16 cellular contexts compared by ENCODE assay signal in genomic region chr17:17677299-17678040, GRCh38. TPM values are rescaled to one million over a fixed set of nuclear protein-coding genes. Genes with fewer than 3 reads are reported as not detected.
DNase-seq lines count a peak whose midpoint lies in the region; ATAC-seq, FAIRE-seq and TF ChIP-seq lines count a peak whose summit lies in the region.
"Had no signal": no experiment of that assay in that cellular context is flagged by ENCODE, and none has a peak within 500 bp of the region (broad histone marks: within the 10 kb centered on the region; RNA-seq: fewer than 3 reads in every experiment).

No MANE protein-coding gene starts in this region.

- H3K4me1 Mint-ChIP-seq in Calu3 (ENCODE audit: low read depth, unreplicated experiment) = peaks cover 34% of the 10 kb centered on the region
- peaks cover 33% of the 10 kb centered on the region for H3K4me1 Mint-ChIP-seq in stimulated activated effector memory CD8-positive, alpha-beta T cell treated with anti-CD3 and anti-CD28 coated beads, Interleukin-12 subunit alpha, Interleukin-12 subunit beta, amount 100 ng/mL, for 72 hours

- no peak for ATAC-seq in stimulated activated effector memory CD8-positive, alpha-beta T cell treated with anti-CD3 and anti-CD28 coated beads, Interleukin-12 subunit alpha, Interleukin-12 subunit beta, amount 100 ng/mL, for 72 hours
- no peak for ATAC-seq in GM21526 (IDR thresholded peaks at IDR 0.05; ENCODE audit: low FRiP score, unreplicated experiment)

- no peak overlapping the region for H3K4ac ChIP-seq in H1 (replicated peaks; ENCODE audit: insufficient read length, low read depth, low read length)

- H2AK5ac ChIP-seq in H1 (ENCODE audit: low read depth, low read length) = no peak overlapping the region

- peaks cover 35 to 82% (median 73%) of the 10 kb centered on the region in 4 experiments for H3K27me3 ChIP-seq in H1 (replicated peaks in 1 of 4; ENCODE audit: control insufficient read depth in 3 of 4, extremely low read depth in 1 of 4, insufficient read depth in 3 of 4, low read length in 3 of 4)

- H3K27ac ChIP-seq in OCI-LY7 (ENCODE audit: low read depth, low read length, poor library complexity, severe bottlenecking) (no peak overlapping the region), H1 (ENCODE audit: low read depth, low read length) (no peak overlapping the region)

- H2AFZ ChIP-seq in OCI-LY7 (ENCODE audit: low read length) = no peak overlapping the region; the same call in 1 of the 2 replicates
- no peak overlapping the region for H2AFZ ChIP-seq in H1 (ENCODE audit: low read length)

- no peak overlapping the region for H2BK15ac ChIP-seq in H1 (ENCODE audit: low read length)

- H3K79me1 ChIP-seq in H1 (ENCODE audit: low read depth, low read length) = no peaks in the 10 kb centered on the region

- no peak overlapping the region for H2BK120ac ChIP-seq in H1 (replicated peaks; ENCODE audit: low read depth, low read length)

- H3K79me2 ChIP-seq in OCI-LY7 (ENCODE audit: insufficient read depth, low read depth, low read length) (peaks cover 8% of the 10 kb centered on the region; the same call in 1 of the 2 replicates), H1 (ENCODE audit: control insufficient read depth in 1 of 2, insufficient read depth in 2 of 2, low read length in 2 of 2) (no peaks in the 10 kb centered on the region)

- H3K4me2 ChIP-seq in OCI-LY7 (ENCODE audit: low read length) (peak overlapping the region; percentile 57; the same call in 1 of the 2 replicates), H1 (ENCODE audit: insufficient read depth in 1 of 2, low read depth in 2 of 2, low read length in 2 of 2) (no peak overlapping the region)

- H4K5ac ChIP-seq in H1 (ENCODE audit: insufficient read length, low read depth, low read length) = no peak overlapping the region

- 81% methylated on average over 2 of the region's 2 CpGs; no CpG with 5 or more reads in 1 of the 2 experiments for WGBS in H1 (ENCODE audit: extremely low coverage in 1 of 2, insufficient coverage in 1 of 2, insufficient read length in 1 of 2, insufficient replicate concordance in 2 of 2, low coverage in 1 of 2, low lambda C conversion rate in 2 of 2, missing lambda C conversion rate in 1 of 2), 2 experiments

- no peak for FAIRE-seq in H1 (lab: Jason Lieb, UNC)
- FAIRE-seq: GM18507, RCC 7860 had no signal

- TF ChIP-seq EP300 in H1 (IDR thresholded peaks at IDR 0.05; ENCODE audit: borderline replicate concordance in 1 of 2, low read depth in 2 of 2, low read length in 2 of 2) = no peak

- H3K9me2 ChIP-seq in OCI-LY7 (ENCODE audit: insufficient read depth, low read length) = no peaks in the 10 kb centered on the region

- H2BK12ac ChIP-seq in H1 (ENCODE audit: low read depth, low read length) = no peak overlapping the region

- H3K27me3 Mint-ChIP-seq in Calu3 (ENCODE audit: unreplicated experiment) = no peaks in the 10 kb centered on the region

- BruUV-seq in Calu3 (replicated peaks; lab: Mats Ljungman, UMichigan) = no TSS peak
- BruUV-seq in OCI-LY7 (replicated peaks; lab: Mats Ljungman, UMichigan) = no TSS peak

- POLR2A ChIA-PET in OCI-LY7 (lab: Charles Lee) (interaction anchor here (0.6 kb wide), 1 partner anchor 34 kb away, joined by 3 read pairs; no protein-coding TSS in a partner anchor), H1 (lab: Charles Lee; ENCODE audit: partially characterized antibody) (interaction anchor here (1.2 kb wide), 1 partner anchor 41 kb away, joined by 3 read pairs; no protein-coding TSS in a partner anchor)

- no peak overlapping the region for H4K91ac ChIP-seq in H1 (replicated peaks; ENCODE audit: insufficient read length, low read length)

- no peaks in the 10 kb centered on the region for H4K20me1 ChIP-seq in OCI-LY7 (ENCODE audit: insufficient read depth, low read length)
- H4K20me1 ChIP-seq in H1 (replicated peaks in 1 of 2; ENCODE audit: control insufficient read depth in 1 of 2, insufficient read depth in 2 of 2, low read length in 2 of 2) = peaks cover 1 to 4% of the 10 kb centered on the region in 2 experiments

- H3K4me3 ChIP-seq in OCI-LY7 (ENCODE audit: low read depth, low read length, poor library complexity, severe bottlenecking) (no peak overlapping the region), H1 (ENCODE audit: extremely low read depth in 1 of 4, insufficient read depth in 2 of 4, low read depth in 3 of 4, low read length in 4 of 4) (no peak overlapping the region)

- no peak overlapping the region for H4K8ac ChIP-seq in H1 (ENCODE audit: extremely low read depth, insufficient read depth, low read length)

- DNase-seq in Calu3 = no peak
- no peak for DNase-seq in OCI-LY7 (ENCODE audit: low spot score)
- no peak for DNase-seq in H1 (ENCODE audit: low read depth in 1 of 2, low spot score in 2 of 2)
- no peak for DNase-seq in stimulated activated effector memory CD8-positive, alpha-beta T cell treated with anti-CD3 and anti-CD28 coated beads, Interleukin-12 subunit alpha, Interleukin-12 subunit beta, amount 100 ng/mL, for 72 hours (ENCODE audit: low spot score in 2 of 2)
- no peak for DNase-seq in activated CD8-positive, alpha-beta memory T cell treated with anti-CD3 and anti-CD28 coated beads, Interleukin-2, amount 50 U/mL, for 4 hours
- no peak for DNase-seq in erythroblast (lab: John Stamatoyannopoulos, UW)
- DNase-seq: C1 segment of cervical spinal cord, COR-L47, NCI-H1105 treated with DMSO at 0.1 percent for 48 hours, NCI-H187 treated with DMSO at 0.1 percent for 48 hours, NCI-H2171 treated with DMSO at 0.1 percent for 48 hours, NCI-H774, SIG-M5 had no signal

- H2BK5ac ChIP-seq in H1 (ENCODE audit: low read depth, low read length) = no peak overlapping the region

- peak overlapping the region; percentile 62 for H3K27ac Mint-ChIP-seq in Calu3 (ENCODE audit: unreplicated experiment)
- peak overlapping the region; percentile 75 for H3K27ac Mint-ChIP-seq in stimulated activated effector memory CD8-positive, alpha-beta T cell treated with anti-CD3 and anti-CD28 coated beads, Interleukin-12 subunit alpha, Interleukin-12 subunit beta, amount 100 ng/mL, for 72 hours

- intact Hi-C loops in Calu3 (cut with micrococcal nuclease; ENCODE audit: unreplicated experiment) (no loop called here), OCI-LY7 (cut with micrococcal nuclease; ENCODE audit: unreplicated experiment) (no loop called here)

- H2BK20ac ChIP-seq in H1 (ENCODE audit: low read length) = no peak overlapping the region

- no peak overlapping the region for H3K14ac ChIP-seq in H1 (ENCODE audit: insufficient read length)

- H3K9ac ChIP-seq in H1 (replicated peaks in 1 of 4; ENCODE audit: extremely low read depth in 1 of 4, low read depth in 3 of 4, low read length in 3 of 4) = no peak overlapping the region

- H3K23ac ChIP-seq in H1 (ENCODE audit: insufficient read length) = no peak overlapping the region

- H3K23me2 ChIP-seq in H1 (ENCODE audit: low read depth, low read length) = peaks cover 5% of the 10 kb centered on the region; the same call in 1 of the 2 replicates

- no peaks in the 10 kb centered on the region for H3K9me3 Mint-ChIP-seq in Calu3 (ENCODE audit: low read depth, unreplicated experiment)
- no peaks in the 10 kb centered on the region for H3K9me3 Mint-ChIP-seq in stimulated activated effector memory CD8-positive, alpha-beta T cell treated with anti-CD3 and anti-CD28 coated beads, Interleukin-12 subunit alpha, Interleukin-12 subunit beta, amount 100 ng/mL, for 72 hours

- no peak for TF ChIP-seq RAD21 in H1 (IDR thresholded peaks at IDR 0.05 in 1 of 2, conservative IDR thresholded peaks at IDR 0.05 in 1 of 2; ENCODE audit: low read depth in 2 of 2, low read length in 2 of 2)

- H3K36me3 Mint-ChIP-seq in Calu3 (ENCODE audit: insufficient read depth, unreplicated experiment) = peaks cover 21% of the 10 kb centered on the region
- no peaks in the 10 kb centered on the region for H3K36me3 Mint-ChIP-seq in stimulated activated effector memory CD8-positive, alpha-beta T cell treated with anti-CD3 and anti-CD28 coated beads, Interleukin-12 subunit alpha, Interleukin-12 subunit beta, amount 100 ng/mL, for 72 hours

- H3K9me3 ChIP-seq in OCI-LY7 (ENCODE audit: low read length) (no peaks in the 10 kb centered on the region), H1 (ENCODE audit: insufficient read depth in 2 of 2, low read depth in 1 of 2, low read length in 1 of 2) (no peaks in the 10 kb centered on the region)

- no peaks in the 10 kb centered on the region for H3K36me3 ChIP-seq in OCI-LY7 (ENCODE audit: insufficient read depth, low read length)
- H3K36me3 ChIP-seq in H1 (ENCODE audit: control insufficient read depth in 2 of 4, insufficient read depth in 4 of 4, low read length in 3 of 4) = peaks cover 0 to 5% (median 0%) of the 10 kb centered on the region in 4 experiments; a peak in 1 of 8 replicates

- no peak for TF ChIP-seq CTCF in Calu3 (IDR thresholded peaks at IDR 0.05; ENCODE audit: unreplicated experiment)
- no peak for TF ChIP-seq CTCF in OCI-LY7 (conservative IDR thresholded peaks at IDR 0.05; ENCODE audit: low read length)
- no peak for TF ChIP-seq CTCF in H1 (IDR thresholded peaks at IDR 0.05; ENCODE audit: control extremely low read depth in 1 of 3, insufficient read depth in 1 of 3, low read depth in 1 of 3, low read length in 3 of 3)

- H3K56ac ChIP-seq in H1 (replicated peaks; ENCODE audit: insufficient read length, low read depth, low read length) = no peak overlapping the region

- H3K4me1 ChIP-seq in OCI-LY7 (ENCODE audit: insufficient read depth, low read length, poor library complexity, severe bottlenecking) (peaks cover 46% of the 10 kb centered on the region), H1 (replicated peaks in 1 of 4; ENCODE audit: control insufficient read depth in 3 of 4, insufficient read depth in 4 of 4, low read length in 3 of 4) (peaks cover 4 to 17% (median 10%) of the 10 kb centered on the region in 4 experiments)

- H3K4me3 Mint-ChIP-seq in Calu3 (ENCODE audit: low read depth, unreplicated experiment) = no peak overlapping the region
- no peak overlapping the region for H3K4me3 Mint-ChIP-seq in stimulated activated effector memory CD8-positive, alpha-beta T cell treated with anti-CD3 and anti-CD28 coated beads, Interleukin-12 subunit alpha, Interleukin-12 subunit beta, amount 100 ng/mL, for 72 hours

- H3K18ac ChIP-seq in H1 (ENCODE audit: extremely low read depth, low read length) = no peak overlapping the region

- CTCF ChIA-PET in Calu3 (lab: Charles Lee) (no interaction called here), OCI-LY7 (lab: Charles Lee; ENCODE audit: unreplicated experiment) (interaction anchor here (1.0 kb wide), 1 partner anchor 164 kb away, joined by 3 read pairs; no protein-coding TSS in a partner anchor), H1 (lab: Charles Lee; ENCODE audit: partially characterized antibody) (interaction anchor here (0.8 to 2.5 kb wide), 7 partner anchors 18 to 97 kb away, joined by 3 to 8 read pairs (median 3); no protein-coding TSS in a partner anchor)

- TF ChIP-seq POLR2A in H1 (IDR thresholded peaks at IDR 0.05; ENCODE audit: control extremely low read depth in 1 of 2, low read depth in 2 of 2, low read length in 2 of 2) (no peak), erythroblast (IDR thresholded peaks at IDR 0.05; ENCODE audit: low read length) (no peak)

RNA-seq across cellular contexts. Expression of gene RAI1, which starts 3.8 kb away (rescaled TPM):
- total RNA-seq in Calu3 (2022) (38.0 and 43.4 TPM in 2 replicates), OCI-LY7 (2022) (49.4 and 54.3 TPM in 2 replicates)
- total RNA-seq in OCI-LY7 (2014; rRNA removed; shearing (Covaris generic)) = 17.1 and 20.1 TPM in 2 replicates
- 0.80 and 1.2 TPM in 2 replicates for total RNA-seq in H1 (2021; fragmentation: NEBNext Ultra II Directional; extraction: Animal tissue kit (Norgen Biotek cat#: 25700))
- 0.39 and 0.57 TPM in 2 replicates for polyA plus RNA-seq in H1 (2011; rRNA removed)
- 0.45 TPM for polyA plus RNA-seq in H1 (2011; cell fraction: cytosol; rRNA removed)
- polyA plus RNA-seq in H1 (2011; cell fraction: nucleus; rRNA removed) = 1.5 TPM
- 0.89 to 1.6 TPM (median 1.1 TPM) in 4 replicates for polyA plus RNA-seq in H1 (2012, experiment 1 of 2)
- polyA plus RNA-seq in H1 (2012, experiment 2 of 2) = 0.58 TPM
- 0.71 TPM for polyA plus RNA-seq in H1 (2013, experiment 1 of 2)
- polyA plus RNA-seq in H1 (2013, experiment 2 of 2) = 0.57 TPM
- 0.13 and 0.22 TPM in 2 replicates for polyA minus RNA-seq in H1 (2011; rRNA and poly(A)+ RNA removed)
- 0.73 TPM for polyA minus RNA-seq in H1 (2011; cell fraction: cytosol; rRNA and poly(A)+ RNA removed)
- 1.4 TPM for polyA minus RNA-seq in H1 (2011; cell fraction: nucleus; rRNA and poly(A)+ RNA removed)
